ENCODE assay signal across 9 cellular contexts in the genomic region with DNA sequence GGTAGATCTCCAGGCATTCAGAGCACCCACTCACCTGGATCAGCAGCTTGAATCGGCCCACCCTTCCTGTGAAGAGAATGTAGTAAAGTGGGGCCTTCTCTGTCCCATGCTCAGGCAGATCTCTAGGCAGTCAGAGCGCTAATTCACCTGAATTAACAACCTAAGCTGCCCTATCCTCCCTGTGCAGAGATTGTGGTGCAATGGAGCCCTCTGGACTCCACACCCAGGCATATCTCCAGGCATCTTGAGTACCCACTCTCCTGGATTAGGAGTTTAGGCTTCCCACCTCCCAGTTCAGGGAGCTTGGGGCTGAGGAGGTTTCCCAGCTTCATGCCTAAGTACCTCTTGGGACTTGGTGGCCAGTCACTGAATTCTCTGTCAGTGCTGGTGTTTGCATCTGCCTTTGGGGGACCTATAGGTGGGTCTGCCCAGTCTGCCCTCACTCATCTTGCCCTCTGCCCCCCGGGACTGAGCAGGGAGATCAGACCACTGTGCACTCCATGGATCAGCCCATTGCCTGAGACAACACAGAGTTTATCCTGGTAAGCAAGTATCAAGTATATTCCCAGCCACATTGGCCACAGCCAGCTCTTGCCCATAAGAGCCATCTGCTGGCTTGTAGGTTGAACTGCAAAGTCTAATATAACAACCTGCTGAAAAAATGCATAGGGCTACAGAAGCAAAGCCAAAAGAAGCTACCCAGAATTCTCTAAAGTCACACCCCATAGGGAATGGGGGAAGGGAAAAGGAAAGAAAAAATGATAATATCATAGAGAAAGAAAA.
A peak's percentile ranks its signal among the peaks of the same experiment; 100 is the strongest.
DNase-seq lines count a peak whose midpoint lies in the region; ATAC-seq and TF ChIP-seq lines count a peak whose summit lies in the region.
"Had no signal": no experiment of that assay in that cellular context is flagged by ENCODE, and none has a peak within 500 bp of the region (broad histone marks: within the 10 kb centered on the region; RNA-seq: fewer than 3 reads in every experiment).

No MANE protein-coding gene starts in this region.

- H3K36me3 ChIP-seq in GM06990 (ENCODE audit: control insufficient read depth, insufficient read depth, low read length), result no peaks in the 10 kb centered on the region
- no peaks in the 10 kb centered on the region for H3K36me3 ChIP-seq in SK-N-SH (replicated peaks in 1 of 2; ENCODE audit: control insufficient read depth in 1 of 2, insufficient read depth in 2 of 2, low read length in 1 of 2)

- H3K9me3 ChIP-seq in SK-N-SH, result no peaks in the 10 kb centered on the region

- H3F3A ChIP-seq in SK-N-SH (replicated peaks; ENCODE audit: insufficient read depth), result no peaks in the 10 kb centered on the region

- H3K79me2 ChIP-seq in SK-N-SH (ENCODE audit: insufficient read depth), result no peaks in the 10 kb centered on the region

- no peaks in the 10 kb centered on the region for H3K4me1 ChIP-seq in SK-N-SH (ENCODE audit: control insufficient read depth in 1 of 2, insufficient read depth in 2 of 2, low read depth in 1 of 2, low read length in 1 of 2)

- peak; percentile 55 for TF ChIP-seq CTCF in GM06990 (IDR thresholded peaks at IDR 0.05; ENCODE audit: insufficient read depth, low read length, poor library complexity, severe bottlenecking)
- TF ChIP-seq CTCF in SK-N-SH (IDR thresholded peaks at IDR 0.05), result peak; percentile 46
- no peak for TF ChIP-seq CTCF in osteocyte (IDR thresholded peaks at IDR 0.05)

- peaks cover 47% of the 10 kb centered on the region for H3K9me3 Mint-ChIP-seq in osteocyte (ENCODE audit: unreplicated experiment)

- CTCF ChIA-PET in SK-N-SH (lab: Yijun Ruan, JAX), result interaction anchor here (0.6 to 2.0 kb wide), 8 partner anchors 9 to 1785 kb away, joined by 3 to 12 read pairs (median 3); no protein-coding TSS in a partner anchor

- no peak for TF ChIP-seq EP300 in SK-N-SH (IDR thresholded peaks at IDR 0.05; ENCODE audit: borderline replicate concordance in 1 of 2, low read depth in 1 of 2, low read length in 1 of 2)

- no peak overlapping the region for H2AFZ ChIP-seq in SK-N-SH (ENCODE audit: low read depth)

- H4K20me1 ChIP-seq in SK-N-SH (ENCODE audit: insufficient read depth), result no peaks in the 10 kb centered on the region

- H3K9me2 ChIP-seq in SK-N-SH, result no peaks in the 10 kb centered on the region

- H3K4me3 ChIP-seq in GM06990 (replicated peaks; ENCODE audit: low read depth, low read length), result no peak overlapping the region
- H3K4me3 ChIP-seq in SK-N-SH (ENCODE audit: low read depth in 2 of 2, low read length in 1 of 2), result no peak overlapping the region

- H3K27ac ChIP-seq in SK-N-SH (ENCODE audit: low read depth in 2 of 2, low read length in 1 of 2), result no peak overlapping the region

- no peak overlapping the region for H3K4me3 Mint-ChIP-seq in osteocyte (ENCODE audit: unreplicated experiment)

- peak; percentile 15 for DNase-seq in GM06990 (ENCODE audit: extremely low read depth, insufficient read length)
- DNase-seq in SK-N-SH, result peak; percentile 22
- DNase-seq in left colon, result peak in 1 of 2 donors; percentile 6
- DNase-seq in COLO668 (lab: John Stamatoyannopoulos, UW; ENCODE audit: unreplicated experiment), result no peak
- DNase-seq in osteocyte (ENCODE audit: extremely low spot score, unreplicated experiment), result no peak
- DNase-seq in NK-92 (lab: John Stamatoyannopoulos, UW; ENCODE audit: unreplicated experiment), result no peak
- DNase-seq: activated CD8-positive, alpha-beta memory T cell treated with anti-CD3 and anti-CD28 coated beads, Interleukin-2, amount 50 U/mL, for 4 hours had no signal

- H3K27ac Mint-ChIP-seq in osteocyte (ENCODE audit: unreplicated experiment), result no peak overlapping the region

- H3K27me3 ChIP-seq in GM06990 (replicated peaks; ENCODE audit: control insufficient read depth, insufficient read depth, low read length) (no peaks in the 10 kb centered on the region), SK-N-SH (ENCODE audit: insufficient read depth) (no peaks in the 10 kb centered on the region)

- POLR2A ChIA-PET in SK-N-SH (lab: Yijun Ruan, JAX), result no interaction called here

- intact Hi-C loops in left colon (cut with DNase I, micrococcal nuclease), result no loop called here

- no peaks in the 10 kb centered on the region for H3K36me3 Mint-ChIP-seq in osteocyte (ENCODE audit: unreplicated experiment)

- TF ChIP-seq RAD21 in SK-N-SH (IDR thresholded peaks at IDR 0.05; ENCODE audit: low read length), result peak; percentile 67

- peak; percentile 78 for ATAC-seq in HG03159 (IDR thresholded peaks at IDR 0.05; ENCODE audit: unreplicated experiment)
- ATAC-seq in left colon, result peak; percentile 81
- ATAC-seq in GM19395 (IDR thresholded peaks at IDR 0.05; ENCODE audit: unreplicated experiment), result no peak

- no peaks in the 10 kb centered on the region for H3K4me1 Mint-ChIP-seq in osteocyte (ENCODE audit: unreplicated experiment)

- H3K27me3 Mint-ChIP-seq in osteocyte (ENCODE audit: unreplicated experiment), result no peaks in the 10 kb centered on the region

- 0% methylated on average over 2 of the region's 3 CpGs for WGBS in SK-N-SH (ENCODE audit: low lambda C conversion rate)

- H3K4me2 ChIP-seq in SK-N-SH, result no peak overlapping the region

- H3K9ac ChIP-seq in SK-N-SH, result no peak overlapping the region

TF ChIP-seq in SK-N-SH, 30 proteins besides CTCF, POLR2A, EP300 and RAD21:
- no peak for TF ChIP-seq RCOR1 (IDR thresholded peaks at IDR 0.05; ENCODE audit: low read length)
- peak; percentile 37; the same call in 1 of the 2 replicates for TF ChIP-seq SMC3 (IDR thresholded peaks at IDR 0.05; ENCODE audit: low read depth, low read length)

Comparison
In these comparisons a context has a peak if more than half of its experiments do, and no peak if none do; other contexts are left out.
1. DNase-seq: peak in GM06990 (single experiment) and SK-N-SH (single experiment); none in COLO668 (single experiment), osteocyte (single experiment) and NK-92 (single experiment).